25 cellular contexts compared by ENCODE assay signal in the genomic region with DNA sequence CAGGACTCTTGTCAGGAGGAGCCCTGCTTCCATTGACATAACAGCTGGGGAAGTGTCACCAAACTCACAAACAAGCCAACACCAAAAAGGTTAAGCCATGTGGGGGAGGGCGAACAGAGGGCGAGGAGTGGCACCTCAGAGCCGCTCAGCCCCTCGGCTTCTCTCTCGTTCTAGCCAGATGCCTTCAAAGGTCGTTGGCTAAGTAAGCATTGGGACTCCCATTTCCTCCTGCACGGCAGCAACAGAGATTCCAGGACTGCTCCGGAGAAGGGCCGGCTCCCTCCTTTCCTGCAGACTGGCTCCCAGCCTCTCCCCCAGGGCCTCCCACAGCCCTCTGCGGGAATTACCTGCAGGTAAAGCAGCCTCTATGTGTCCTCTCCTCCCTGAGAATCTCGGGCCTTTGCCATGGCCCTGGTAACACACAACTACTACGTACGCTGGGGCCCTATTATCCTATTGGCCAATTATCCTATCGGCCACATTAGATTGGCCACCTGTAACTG. TPM values are rescaled to one million over a fixed set of nuclear protein-coding genes. Genes with fewer than 3 reads are reported as not detected.
DNase-seq lines count a peak whose midpoint lies in the region; ATAC-seq and TF ChIP-seq lines count a peak whose summit lies in the region.
"Had no signal": no experiment of that assay in that cellular context is flagged by ENCODE, and none has a peak within 500 bp of the region (broad histone marks: within the 10 kb centered on the region; RNA-seq: fewer than 3 reads in every experiment).

No MANE protein-coding gene starts in this region.

- H3K4me1 ChIP-seq in GM23338 (ENCODE audit: insufficient read depth) (no peaks in the 10 kb centered on the region), liver (ENCODE audit: control insufficient read depth in 4 of 4, insufficient read depth in 4 of 4, low read length in 3 of 4) (peaks cover 19 to 70% (median 49%) of the 10 kb centered on the region in 4 donors), sigmoid colon (peaks cover 0 to 16% (median 15%) of the 10 kb centered on the region in 4 donors)
- H3K4me1 ChIP-seq: ascending aorta, pancreas, uterus had no signal

- TF ChIP-seq EP300 in sigmoid colon (IDR thresholded peaks at IDR 0.05): no peak

- H3K27ac Mint-ChIP-seq in GM23338 (no peak overlapping the region), immature natural killer cell (no peak overlapping the region)
- H3K27ac Mint-ChIP-seq: activated CD8-positive, alpha-beta memory T cell treated with anti-CD3 and anti-CD28 coated beads, Interleukin-2, amount 10 ng/mL, durations not matched to agents 7 days and 5 days had no signal

- no peaks in the 10 kb centered on the region for H3F3A ChIP-seq in GM23338 (replicated peaks; ENCODE audit: low read depth)

- no peak overlapping the region for H3K4me3 ChIP-seq in GM23338
- peak overlapping the region; percentile 15 to 54 (median 44) for H3K4me3 ChIP-seq in liver (ENCODE audit: low read depth in 1 of 3, low read length in 3 of 3)
- no peak overlapping the region for H3K4me3 ChIP-seq in sigmoid colon
- H3K4me3 ChIP-seq: ascending aorta, GM23248, mucosa of descending colon, pancreas, uterus had no signal

- DNase-seq in GM23338 (ENCODE audit: low spot score): no peak
- no peak for DNase-seq in caudate nucleus (lab: John Stamatoyannopoulos, UW)
- peak; percentile 45 for DNase-seq in sigmoid colon
- DNase-seq in immature natural killer cell: no peak
- no peak for DNase-seq in ecto neural progenitor cell (ENCODE audit: low spot score)
- DNase-seq in NCI-H2081 treated with DMSO at 0.1 percent for 48 hours (lab: John Stamatoyannopoulos, UW): no peak
- DNase-seq in NAMALWA (ENCODE audit: low spot score): no peak
- DNase-seq: activated CD4-positive, CD25-positive, alpha-beta regulatory T cell treated with anti-CD3 and anti-CD28 coated beads, Interleukin-2, amount 50 U/mL, for 72 hours; activated CD8-positive, alpha-beta memory T cell treated with anti-CD3 and anti-CD28 coated beads, Interleukin-2, amount 10 ng/mL, durations not matched to agents 7 days and 5 days; activated gamma-delta T cell treated with Interleukin-2 at 50 U/mL for 16 hours; COR-L47; GM23248; KG1; NCI-H1417 treated with DMSO at 0.1 percent for 48 hours; NCI-H226; SIG-M5; stimulated activated naive CD4-positive, alpha-beta T cell treated with Interleukin-2 at 50 U/mL for 16 hours; T-helper 2 cell; uterus had no signal

- H3K9me3 ChIP-seq in liver (ENCODE audit: control insufficient read depth in 4 of 4, low read length in 3 of 4): no peaks in the 10 kb centered on the region
- H3K9me3 ChIP-seq in sigmoid colon: peaks cover 0 to 7% (median 0%) of the 10 kb centered on the region in 4 donors
- H3K9me3 ChIP-seq: ascending aorta, mucosa of descending colon, pancreas, uterus had no signal

- WGBS in liver: 43% methylated on average over 14 of the region's 14 CpGs
- 65 to 78% methylated on average over 14 of the region's 14 CpGs for WGBS in sigmoid colon, 2 donors

- H3K36me3 ChIP-seq in GM23338 (ENCODE audit: insufficient read depth) (no peaks in the 10 kb centered on the region), liver (ENCODE audit: control insufficient read depth in 4 of 4, insufficient read depth in 3 of 4, low read depth in 1 of 4, low read length in 3 of 4) (no peaks in the 10 kb centered on the region), sigmoid colon (no peaks in the 10 kb centered on the region)
- H3K36me3 ChIP-seq: ascending aorta, pancreas, uterus had no signal

- no peak overlapping the region for H3K4me3 Mint-ChIP-seq in GM23338
- H3K4me3 Mint-ChIP-seq in immature natural killer cell: no peak overlapping the region
- H3K4me3 Mint-ChIP-seq: activated CD8-positive, alpha-beta memory T cell treated with anti-CD3 and anti-CD28 coated beads, Interleukin-2, amount 10 ng/mL, durations not matched to agents 7 days and 5 days had no signal

- H3K79me2 ChIP-seq in GM23338 (replicated peaks; ENCODE audit: insufficient read depth): no peaks in the 10 kb centered on the region

- TF ChIP-seq RAD21 in liver (IDR thresholded peaks at IDR 0.05): peak in 1 of 2 donors; percentile 32

- no peak overlapping the region for H3K4me2 ChIP-seq in GM23338

- TF ChIP-seq CTCF in GM23338 (conservative IDR thresholded peaks at IDR 0.05; ENCODE audit: low read depth in 2 of 2): no peak
- no peak for TF ChIP-seq CTCF in liver (IDR thresholded peaks at IDR 0.05; ENCODE audit: low read depth, low read length, missing input control)
- no peak for TF ChIP-seq CTCF in sigmoid colon (IDR thresholded peaks at IDR 0.05)

- H4K20me1 ChIP-seq in GM23338 (replicated peaks; ENCODE audit: insufficient read depth): no peaks in the 10 kb centered on the region

- no peaks in the 10 kb centered on the region; the same call in 2 of the 3 replicates for H3K9me3 Mint-ChIP-seq in GM23338
- no peaks in the 10 kb centered on the region for H3K9me3 Mint-ChIP-seq in immature natural killer cell

- H3K36me3 Mint-ChIP-seq in GM23338 (ENCODE audit: low read depth) (no peaks in the 10 kb centered on the region; the same call in 2 of the 3 replicates), immature natural killer cell (no peaks in the 10 kb centered on the region)
- H3K36me3 Mint-ChIP-seq: activated CD8-positive, alpha-beta memory T cell treated with anti-CD3 and anti-CD28 coated beads, Interleukin-2, amount 10 ng/mL, durations not matched to agents 7 days and 5 days had no signal

- intact Hi-C loops in sigmoid colon (cut with DNase I): no loop called here

- H3K27me3 Mint-ChIP-seq in GM23338 (ENCODE audit: insufficient read depth, low read depth, poor library complexity) (peaks cover 10% of the 10 kb centered on the region), immature natural killer cell (ENCODE audit: low read depth in 3 of 3) (peaks cover 0 to 6% (median 4%) of the 10 kb centered on the region in 3 donors)
- H3K27me3 Mint-ChIP-seq: activated CD8-positive, alpha-beta memory T cell treated with anti-CD3 and anti-CD28 coated beads, Interleukin-2, amount 10 ng/mL, durations not matched to agents 7 days and 5 days had no signal

- H2AFZ ChIP-seq in GM23338: no peak overlapping the region; the same call in 1 of the 2 replicates
- H2AFZ ChIP-seq: GM23248 had no signal

- peak overlapping the region; percentile 71 to 82 for H3K9ac ChIP-seq in liver (ENCODE audit: low read depth in 1 of 2, low read length in 2 of 2)
- H3K9ac ChIP-seq: GM23248 had no signal

- TF ChIP-seq POLR2A in sigmoid colon (IDR thresholded peaks at IDR 0.05): no peak

- H3K4me1 Mint-ChIP-seq in GM23338: peaks cover 6% of the 10 kb centered on the region
- no peaks in the 10 kb centered on the region for H3K4me1 Mint-ChIP-seq in immature natural killer cell
- H3K4me1 Mint-ChIP-seq: activated CD8-positive, alpha-beta memory T cell treated with anti-CD3 and anti-CD28 coated beads, Interleukin-2, amount 10 ng/mL, durations not matched to agents 7 days and 5 days had no signal

- H3K27me3 ChIP-seq in GM23338 (ENCODE audit: insufficient read depth) (no peaks in the 10 kb centered on the region), liver (ENCODE audit: control insufficient read depth in 4 of 4, insufficient read depth in 4 of 4, low read length in 3 of 4) (no peaks in the 10 kb centered on the region), sigmoid colon (no peaks in the 10 kb centered on the region)
- H3K27me3 ChIP-seq: ascending aorta, pancreas, uterus had no signal

- H3K9me2 ChIP-seq in GM23338 (ENCODE audit: insufficient read depth): no peaks in the 10 kb centered on the region

- H3K27ac ChIP-seq in GM23338 (ENCODE audit: low read depth): no peak overlapping the region
- peak overlapping the region; percentile 69 for H3K27ac ChIP-seq in caudate nucleus (ENCODE audit: low read depth, low read length)
- peak overlapping the region; percentile 95 to 99 for H3K27ac ChIP-seq in liver (ENCODE audit: low read depth in 1 of 2, low read length in 2 of 2)
- peak overlapping the region in 2 of 4 donors; percentile 30 to 53 for H3K27ac ChIP-seq in sigmoid colon
- H3K27ac ChIP-seq: ascending aorta, GM23248, pancreas had no signal

- peak; percentile 30 for ATAC-seq in GM23338
- ATAC-seq: activated CD8-positive, alpha-beta memory T cell treated with anti-CD3 and anti-CD28 coated beads, Interleukin-2, amount 10 ng/mL, durations not matched to agents 7 days and 5 days; esophagus mucosa had no signal

TF ChIP-seq in GM23338, 12 proteins besides CTCF, POLR2A, EP300 and RAD21 (continues in another document):
- no peak for TF ChIP-seq JUNB (IDR thresholded peaks at IDR 0.05; ENCODE audit: unreplicated experiment)

TF ChIP-seq in liver, 16 proteins besides CTCF, POLR2A, EP300 and RAD21 (continues in another document):
- TF ChIP-seq SP1 (IDR thresholded peaks at IDR 0.05) (no peak), RXRA (IDR thresholded peaks at IDR 0.05) (no peak), EGR1 (IDR thresholded peaks at IDR 0.05; ENCODE audit: low read depth in 2 of 2) (no peak), JUND (IDR thresholded peaks at IDR 0.05) (no peak), YY1 (IDR thresholded peaks at IDR 0.05) (peak; percentile 27), GABPA (IDR thresholded peaks at IDR 0.05 in 1 of 2, conservative IDR thresholded peaks at IDR 0.05 in 1 of 2) (no peak), TAF1 (conservative IDR thresholded peaks at IDR 0.05) (peak; percentile 75), FOXA2 (IDR thresholded peaks at IDR 0.05) (no peak), FOXA1 (IDR thresholded peaks at IDR 0.05) (no peak)
- TF ChIP-seq, protein P1, sequence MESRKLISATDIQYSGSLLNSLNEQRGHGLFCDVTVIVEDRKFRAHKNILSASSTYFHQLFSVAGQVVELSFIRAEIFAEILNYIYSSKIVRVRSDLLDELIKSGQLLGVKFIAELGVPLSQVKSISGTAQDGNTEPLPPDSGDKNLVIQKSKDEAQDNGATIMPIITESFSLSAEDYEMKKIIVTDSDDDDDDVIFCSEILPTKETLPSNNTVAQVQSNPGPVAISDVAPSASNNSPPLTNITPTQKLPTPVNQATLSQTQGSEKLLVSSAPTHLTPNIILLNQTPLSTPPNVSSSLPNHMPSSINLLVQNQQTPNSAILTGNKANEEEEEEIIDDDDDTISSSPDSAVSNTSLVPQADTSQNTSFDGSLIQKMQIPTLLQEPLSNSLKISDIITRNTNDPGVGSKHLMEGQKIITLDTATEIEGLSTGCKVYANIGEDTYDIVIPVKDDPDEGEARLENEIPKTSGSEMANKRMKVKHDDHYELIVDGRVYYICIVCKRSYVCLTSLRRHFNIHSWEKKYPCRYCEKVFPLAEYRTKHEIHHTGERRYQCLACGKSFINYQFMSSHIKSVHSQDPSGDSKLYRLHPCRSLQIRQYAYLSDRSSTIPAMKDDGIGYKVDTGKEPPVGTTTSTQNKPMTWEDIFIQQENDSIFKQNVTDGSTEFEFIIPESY (IDR thresholded peaks at IDR 0.05): no peak

RNA-seq across cellular contexts. Expression of a gene that starts 52.1 kb away (rescaled TPM):
- not detected in 2 replicates for total RNA-seq in GM23338 (2014; rRNA removed; shearing (Covaris generic))
- polyA plus RNA-seq in GM23338 (2016; fragmentation: Nextera tagmentation; extraction: Ambion mirVana) (not detected in 2 replicates), liver (not detected), sigmoid colon (not detected), immature natural killer cell (not detected)
- total RNA-seq in liver (not detected), sigmoid colon (not detected)
- total RNA-seq: ascending aorta, glomerular endothelial cell, GM23248 had no signal
- polyA plus RNA-seq: GM23248, pancreas had no signal

Comparison
In these comparisons a context has a peak if more than half of its experiments do, and no peak if none do; other contexts are left out.
1. H3K4me3 ChIP-seq: peak in liver (3 of 3); none in GM23338 (single experiment) and sigmoid colon (0 of 4).